Comparison of ENCODE assay signal across 14 cellular contexts in the genomic region with DNA sequence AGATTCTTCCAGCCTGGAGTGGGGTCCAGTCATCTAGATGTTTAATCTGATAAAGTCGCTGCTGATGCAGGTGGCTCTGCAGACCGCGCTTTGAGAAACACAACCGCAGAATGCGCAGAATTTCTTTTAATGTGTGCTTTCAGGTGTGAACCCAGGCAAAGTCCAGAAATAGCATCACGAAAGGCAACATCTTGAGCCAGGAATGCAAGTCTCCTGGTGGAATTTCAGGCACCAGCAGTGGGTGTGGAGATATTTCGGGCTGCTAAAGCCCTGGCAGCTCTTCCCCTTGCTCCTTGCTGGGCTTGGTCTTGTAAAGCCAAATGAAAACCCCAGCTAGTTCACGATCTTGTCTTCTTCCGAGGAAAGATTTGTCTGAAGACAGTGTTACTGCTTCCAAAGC.
DNase-seq lines count a peak whose midpoint lies in the region; ATAC-seq, FAIRE-seq and TF ChIP-seq lines count a peak whose summit lies in the region.
"Had no signal": no experiment of that assay in that cellular context is flagged by ENCODE, and none has a peak within 500 bp of the region (broad histone marks: within the 10 kb centered on the region; RNA-seq: fewer than 3 reads in every experiment).

No MANE protein-coding gene starts in this region.

- intact Hi-C loops in left ventricle myocardium inferior (cut with micrococcal nuclease): no loop called here

- no peaks in the 10 kb centered on the region for H3K36me3 ChIP-seq in left ventricle myocardium inferior
- H3K36me3 ChIP-seq: BLaER1 had no signal

- TF ChIP-seq CTCF in AG09309 (IDR thresholded peaks at IDR 0.05; ENCODE audit: control insufficient read depth, insufficient read depth, low read depth, low read length, missing control alignments) (no peak), left ventricle myocardium inferior (IDR thresholded peaks at IDR 0.05; ENCODE audit: borderline replicate concordance) (no peak)

- H3K9me3 ChIP-seq in left ventricle myocardium inferior (replicated peaks): no peaks in the 10 kb centered on the region
- H3K9me3 ChIP-seq: BLaER1 had no signal

- H3K4me3 ChIP-seq in AG09309 (ENCODE audit: control insufficient read depth, low read depth, low read length) (peak overlapping the region; percentile 45), left ventricle myocardium inferior (peak overlapping the region; percentile 63)
- H3K4me3 ChIP-seq: BLaER1 had no signal

- no peaks in the 10 kb centered on the region for H3K27me3 ChIP-seq in left ventricle myocardium inferior (ENCODE audit: low read depth)
- H3K27me3 ChIP-seq: BLaER1 had no signal

- no peak for FAIRE-seq in frontal cortex (lab: Jason Lieb, UNC)

- H3K4me1 ChIP-seq in left ventricle myocardium inferior: peaks cover 24% of the 10 kb centered on the region
- H3K4me1 ChIP-seq: BLaER1 had no signal

- H3K27ac ChIP-seq in angular gyrus (ENCODE audit: low read depth, low read length): peak overlapping the region; percentile 74
- peak overlapping the region; percentile 90 for H3K27ac ChIP-seq in left ventricle myocardium inferior (replicated peaks)
- H3K27ac ChIP-seq: BLaER1, HL-60 had no signal

- no peak for ATAC-seq in HG03565 (IDR thresholded peaks at IDR 0.05; ENCODE audit: unreplicated experiment)

- no peak for DNase-seq in AG09309 (ENCODE audit: low read depth)
- no peak for DNase-seq in left ventricle myocardium inferior
- DNase-seq in renal cortical epithelial cell (ENCODE audit: low read depth): peak; percentile 82
- DNase-seq in activated T-cell treated with anti-CD3 and anti-CD28 coated beads, Interleukin-2, amount 50 U/mL, for 1 hour: no peak
- no peak for DNase-seq in dermis blood vessel endothelial cell
- DNase-seq in frontal cortex (ENCODE audit: low spot score in 2 of 2): no peak
- DNase-seq: MV-4-11; naive B cell; NK-92 treated with Interleukin-12 subunit alpha and Interleukin-12 subunit beta, amount 100 ng/mL, for 24 hours; stimulated activated CD4-positive, alpha-beta T cell treated with anti-CD3 and anti-CD28 coated beads, Interleukin-4, amount 100 ng/mL, for 4 hours had no signal
